Comparison of ENCODE assay signal across 1 cellular context in the genomic region with DNA sequence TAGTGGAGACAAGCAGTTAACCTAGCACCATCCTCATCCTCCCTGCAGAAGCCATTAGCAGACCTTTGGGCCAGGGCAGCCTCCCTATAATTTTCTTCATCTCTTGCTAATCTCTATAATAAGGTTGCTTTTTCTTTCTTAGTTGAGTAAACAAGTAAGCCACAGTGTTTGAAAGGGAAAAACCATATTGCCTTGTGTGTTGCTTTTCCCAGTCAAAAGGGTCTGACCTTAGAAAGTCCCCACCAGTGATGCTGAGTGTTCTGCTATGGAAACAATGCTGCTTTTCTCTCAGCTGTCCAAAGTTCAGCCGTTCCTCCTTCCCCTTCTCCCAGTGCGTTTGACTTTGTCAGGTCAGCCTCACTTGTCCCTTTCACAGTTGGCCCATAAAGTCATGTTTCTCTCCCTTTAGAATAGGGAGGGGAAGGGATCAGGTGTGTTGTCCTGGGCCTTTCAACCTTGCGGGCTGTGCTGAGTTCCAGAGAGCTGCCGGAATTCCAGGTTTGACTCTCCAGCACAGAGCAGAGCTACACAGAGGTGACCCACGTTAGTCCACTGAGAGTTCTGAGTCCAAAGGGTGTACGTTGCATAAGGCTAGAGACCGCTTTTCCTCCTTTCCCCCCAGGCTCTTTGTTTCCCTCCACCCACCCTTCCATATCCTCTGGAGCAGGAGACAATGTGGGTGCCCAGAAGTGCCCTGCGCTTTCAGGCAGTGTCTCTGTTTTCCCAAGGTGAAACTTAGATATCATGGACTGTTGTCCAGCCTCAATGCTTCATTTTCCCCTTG.
A peak's percentile ranks its signal among the peaks of the same experiment; 100 is the strongest.
TF ChIP-seq lines count a peak whose summit lies in the region.

No MANE protein-coding gene starts in this region.

TF ChIP-seq in HepG2, 621 proteins besides CTCF, POLR2A, EP300 and RAD21 (continued from another document and continues in another):
- peak; percentile 92 for TF ChIP-seq ZGPAT (CRISPR knock-in tag; IDR thresholded peaks at IDR 0.05)
- TF ChIP-seq ZNF776 (CRISPR knock-in tag; IDR thresholded peaks at IDR 0.05): peak; percentile 1; the same call in 1 of the 2 replicates
- TF ChIP-seq ERF (CRISPR knock-in tag; IDR thresholded peaks at IDR 0.05): peak; percentile 79
- no peak for TF ChIP-seq ARNT (IDR thresholded peaks at IDR 0.05)
- TF ChIP-seq FOSL2 (CRISPR knock-in tag; IDR thresholded peaks at IDR 0.05): peak; percentile 50
- no peak; the same call in 1 of the 2 replicates for TF ChIP-seq SMC3 (IDR thresholded peaks at IDR 0.05; ENCODE audit: low read length)
- no peak for TF ChIP-seq ATF4 (CRISPR knock-in tag; IDR thresholded peaks at IDR 0.05)
- peak; percentile 48; the same call in 1 of the 2 replicates for TF ChIP-seq MEIS2 (CRISPR knock-in tag; IDR thresholded peaks at IDR 0.05)
- peak; percentile 83; the same call in 1 of the 2 replicates for TF ChIP-seq ZBTB4 (CRISPR knock-in tag; IDR thresholded peaks at IDR 0.05; ENCODE audit: borderline replicate concordance)
- peak; percentile 56; the same call in 1 of the 2 replicates for TF ChIP-seq FOXA3 (CRISPR knock-in tag; IDR thresholded peaks at IDR 0.05)
- TF ChIP-seq NPAS2 (CRISPR knock-in tag; IDR thresholded peaks at IDR 0.05; ENCODE audit: borderline replicate concordance): no peak
- TF ChIP-seq, protein P1, sequence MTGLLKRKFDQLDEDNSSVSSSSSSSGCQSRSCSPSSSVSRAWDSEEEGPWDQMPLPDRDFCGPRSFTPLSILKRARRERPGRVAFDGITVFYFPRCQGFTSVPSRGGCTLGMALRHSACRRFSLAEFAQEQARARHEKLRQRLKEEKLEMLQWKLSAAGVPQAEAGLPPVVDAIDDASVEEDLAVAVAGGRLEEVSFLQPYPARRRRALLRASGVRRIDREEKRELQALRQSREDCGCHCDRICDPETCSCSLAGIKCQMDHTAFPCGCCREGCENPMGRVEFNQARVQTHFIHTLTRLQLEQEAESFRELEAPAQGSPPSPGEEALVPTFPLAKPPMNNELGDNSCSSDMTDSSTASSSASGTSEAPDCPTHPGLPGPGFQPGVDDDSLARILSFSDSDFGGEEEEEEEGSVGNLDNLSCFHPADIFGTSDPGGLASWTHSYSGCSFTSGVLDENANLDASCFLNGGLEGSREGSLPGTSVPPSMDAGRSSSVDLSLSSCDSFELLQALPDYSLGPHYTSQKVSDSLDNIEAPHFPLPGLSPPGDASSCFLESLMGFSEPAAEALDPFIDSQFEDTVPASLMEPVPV (CRISPR knock-in tag; IDR thresholded peaks at IDR 0.05): peak; percentile 77; the same call in 1 of the 2 replicates
- TF ChIP-seq ZNF30 (CRISPR knock-in tag; IDR thresholded peaks at IDR 0.05): no peak
- TF ChIP-seq SIN3B (IDR thresholded peaks at IDR 0.05; ENCODE audit: low read length): peak; percentile 17; the same call in 1 of the 2 replicates
- no peak; the same call in 1 of the 2 replicates for TF ChIP-seq NR1H2 (CRISPR knock-in tag; IDR thresholded peaks at IDR 0.05; ENCODE audit: borderline replicate concordance, low read depth)
- TF ChIP-seq ZHX1 (CRISPR knock-in tag; IDR thresholded peaks at IDR 0.05; ENCODE audit: low read depth): no peak
- TF ChIP-seq, protein P2, sequence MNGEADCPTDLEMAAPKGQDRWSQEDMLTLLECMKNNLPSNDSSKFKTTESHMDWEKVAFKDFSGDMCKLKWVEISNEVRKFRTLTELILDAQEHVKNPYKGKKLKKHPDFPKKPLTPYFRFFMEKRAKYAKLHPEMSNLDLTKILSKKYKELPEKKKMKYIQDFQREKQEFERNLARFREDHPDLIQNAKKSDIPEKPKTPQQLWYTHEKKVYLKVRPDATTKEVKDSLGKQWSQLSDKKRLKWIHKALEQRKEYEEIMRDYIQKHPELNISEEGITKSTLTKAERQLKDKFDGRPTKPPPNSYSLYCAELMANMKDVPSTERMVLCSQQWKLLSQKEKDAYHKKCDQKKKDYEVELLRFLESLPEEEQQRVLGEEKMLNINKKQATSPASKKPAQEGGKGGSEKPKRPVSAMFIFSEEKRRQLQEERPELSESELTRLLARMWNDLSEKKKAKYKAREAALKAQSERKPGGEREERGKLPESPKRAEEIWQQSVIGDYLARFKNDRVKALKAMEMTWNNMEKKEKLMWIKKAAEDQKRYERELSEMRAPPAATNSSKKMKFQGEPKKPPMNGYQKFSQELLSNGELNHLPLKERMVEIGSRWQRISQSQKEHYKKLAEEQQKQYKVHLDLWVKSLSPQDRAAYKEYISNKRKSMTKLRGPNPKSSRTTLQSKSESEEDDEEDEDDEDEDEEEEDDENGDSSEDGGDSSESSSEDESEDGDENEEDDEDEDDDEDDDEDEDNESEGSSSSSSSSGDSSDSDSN (CRISPR knock-in tag; IDR thresholded peaks at IDR 0.05): peak; percentile 82; the same call in 1 of the 2 replicates
- no peak for TF ChIP-seq TIGD3 (CRISPR knock-in tag; IDR thresholded peaks at IDR 0.05; ENCODE audit: borderline replicate concordance)
- TF ChIP-seq ZNF121 (CRISPR knock-in tag; IDR thresholded peaks at IDR 0.05): peak; percentile 97
- TF ChIP-seq ZNF746 (CRISPR knock-in tag; IDR thresholded peaks at IDR 0.05): peak; percentile 66; the same call in 1 of the 2 replicates
- peak; percentile 85; the same call in 1 of the 2 replicates for TF ChIP-seq ZNF720 (CRISPR knock-in tag; IDR thresholded peaks at IDR 0.05)
- peak in 1 of 2 experiments; percentile 75; a peak in 3 of 4 replicates for TF ChIP-seq NR2F1 (CRISPR knock-in tag; IDR thresholded peaks at IDR 0.05)
- TF ChIP-seq, protein P3, sequence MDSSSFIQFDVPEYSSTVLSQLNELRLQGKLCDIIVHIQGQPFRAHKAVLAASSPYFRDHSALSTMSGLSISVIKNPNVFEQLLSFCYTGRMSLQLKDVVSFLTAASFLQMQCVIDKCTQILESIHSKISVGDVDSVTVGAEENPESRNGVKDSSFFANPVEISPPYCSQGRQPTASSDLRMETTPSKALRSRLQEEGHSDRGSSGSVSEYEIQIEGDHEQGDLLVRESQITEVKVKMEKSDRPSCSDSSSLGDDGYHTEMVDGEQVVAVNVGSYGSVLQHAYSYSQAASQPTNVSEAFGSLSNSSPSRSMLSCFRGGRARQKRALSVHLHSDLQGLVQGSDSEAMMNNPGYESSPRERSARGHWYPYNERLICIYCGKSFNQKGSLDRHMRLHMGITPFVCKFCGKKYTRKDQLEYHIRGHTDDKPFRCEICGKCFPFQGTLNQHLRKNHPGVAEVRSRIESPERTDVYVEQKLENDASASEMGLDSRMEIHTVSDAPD (CRISPR knock-in tag; IDR thresholded peaks at IDR 0.05): peak; percentile 71; the same call in 1 of the 2 replicates
- TF ChIP-seq STAG1 (CRISPR knock-in tag; IDR thresholded peaks at IDR 0.05): peak; percentile 8; the same call in 1 of the 2 replicates
- no peak for TF ChIP-seq HNRNPH1 (optimal IDR thresholded peaks at IDR 0.05; ENCODE audit: low read depth, low read length)
- peak; percentile 56; the same call in 1 of the 2 replicates for TF ChIP-seq YEATS2 (CRISPR knock-in tag; IDR thresholded peaks at IDR 0.05; ENCODE audit: borderline replicate concordance)
- TF ChIP-seq SMARCE1 (IDR thresholded peaks at IDR 0.05; ENCODE audit: borderline replicate concordance): no peak
- TF ChIP-seq, protein P4, sequence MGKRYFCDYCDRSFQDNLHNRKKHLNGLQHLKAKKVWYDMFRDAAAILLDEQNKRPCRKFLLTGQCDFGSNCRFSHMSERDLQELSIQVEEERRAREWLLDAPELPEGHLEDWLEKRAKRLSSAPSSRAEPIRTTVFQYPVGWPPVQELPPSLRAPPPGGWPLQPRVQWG (CRISPR knock-in tag; IDR thresholded peaks at IDR 0.05; ENCODE audit: borderline replicate concordance, low read depth): no peak
- TF ChIP-seq NCOA5 (CRISPR knock-in tag; IDR thresholded peaks at IDR 0.05): no peak
- no peak for TF ChIP-seq EEA1 (CRISPR knock-in tag; IDR thresholded peaks at IDR 0.05; ENCODE audit: borderline replicate concordance)
- TF ChIP-seq ZNF614 (CRISPR knock-in tag; IDR thresholded peaks at IDR 0.05; ENCODE audit: borderline replicate concordance): no peak; the same call in 1 of the 2 replicates
- peak; percentile 88 for TF ChIP-seq RXRA (CRISPR knock-in tag; IDR thresholded peaks at IDR 0.05)
- TF ChIP-seq TCF12 (IDR thresholded peaks at IDR 0.05): no peak
- no peak; the same call in 1 of the 2 replicates for TF ChIP-seq TCF12 (CRISPR knock-in tag; IDR thresholded peaks at IDR 0.05)
- TF ChIP-seq MEIS1 (CRISPR knock-in tag; IDR thresholded peaks at IDR 0.05; ENCODE audit: borderline replicate concordance): peak; percentile 90
- TF ChIP-seq ZNF772 (CRISPR knock-in tag; IDR thresholded peaks at IDR 0.05): peak; percentile 93
- peak; percentile 89 for TF ChIP-seq FOXK2 (IDR thresholded peaks at IDR 0.05)
- no peak; the same call in 1 of the 2 replicates for TF ChIP-seq KLF15 (CRISPR knock-in tag; IDR thresholded peaks at IDR 0.05; ENCODE audit: borderline replicate concordance)
- peak; percentile 82; the same call in 1 of the 2 replicates for TF ChIP-seq PRMT3 (CRISPR knock-in tag; IDR thresholded peaks at IDR 0.05; ENCODE audit: borderline replicate concordance, low read depth)
- TF ChIP-seq ZNF788 (CRISPR knock-in tag; IDR thresholded peaks at IDR 0.05; ENCODE audit: borderline replicate concordance): peak; percentile 97
- peak; percentile 94 for TF ChIP-seq ZNF124 (CRISPR knock-in tag; IDR thresholded peaks at IDR 0.05)
- peak; percentile 53 for TF ChIP-seq ZBTB26 (CRISPR knock-in tag; IDR thresholded peaks at IDR 0.05; ENCODE audit: borderline replicate concordance)
- TF ChIP-seq ZNF878 (CRISPR knock-in tag; IDR thresholded peaks at IDR 0.05): peak; percentile 87
